In genomic region chr19:46731007-46731501, GRCh38 we compare ENCODE assay signal across 1 cellular context.
TF ChIP-seq lines count a peak whose summit lies in the region.

No MANE protein-coding gene starts in this region.

TF ChIP-seq in HepG2, 621 proteins besides CTCF, POLR2A, EP300 and RAD21:
- TF ChIP-seq IRF2 (CRISPR knock-in tag; IDR thresholded peaks at IDR 0.05), result no peak
- no peak for TF ChIP-seq ZNF670 (CRISPR knock-in tag; IDR thresholded peaks at IDR 0.05; ENCODE audit: borderline replicate concordance)
- no peak for TF ChIP-seq PHF5A (CRISPR knock-in tag; IDR thresholded peaks at IDR 0.05; ENCODE audit: low read depth, unreplicated experiment)
- no peak for TF ChIP-seq HOMEZ (CRISPR knock-in tag; IDR thresholded peaks at IDR 0.05; ENCODE audit: low read depth)
- TF ChIP-seq RFX3 (CRISPR knock-in tag; IDR thresholded peaks at IDR 0.05), result no peak
- no peak for TF ChIP-seq REPIN1 (CRISPR knock-in tag; IDR thresholded peaks at IDR 0.05; ENCODE audit: borderline replicate concordance, low read depth)
- no peak for TF ChIP-seq RARG (CRISPR knock-in tag; IDR thresholded peaks at IDR 0.05; ENCODE audit: low read depth)
- TF ChIP-seq ZNF3 (CRISPR knock-in tag; IDR thresholded peaks at IDR 0.05), result no peak
- TF ChIP-seq MTF2 (CRISPR knock-in tag; IDR thresholded peaks at IDR 0.05; ENCODE audit: borderline replicate concordance), result no peak
- TF ChIP-seq ZNF713 (CRISPR knock-in tag; IDR thresholded peaks at IDR 0.05), result no peak
- TF ChIP-seq ZNF430 (CRISPR knock-in tag; IDR thresholded peaks at IDR 0.05), result no peak
- no peak for TF ChIP-seq RNF2 (conservative IDR thresholded peaks at IDR 0.05; ENCODE audit: low read depth)
- no peak for TF ChIP-seq NFE2L2 (IDR thresholded peaks at IDR 0.05; ENCODE audit: low read length)
- TF ChIP-seq ZNF777 (CRISPR knock-in tag; IDR thresholded peaks at IDR 0.05), result no peak
- TF ChIP-seq ZNF253 (CRISPR knock-in tag; IDR thresholded peaks at IDR 0.05; ENCODE audit: borderline replicate concordance), result no peak
- TF ChIP-seq XRCC5 (optimal IDR thresholded peaks at IDR 0.05; ENCODE audit: low read length), result no peak
